In the genomic region with DNA sequence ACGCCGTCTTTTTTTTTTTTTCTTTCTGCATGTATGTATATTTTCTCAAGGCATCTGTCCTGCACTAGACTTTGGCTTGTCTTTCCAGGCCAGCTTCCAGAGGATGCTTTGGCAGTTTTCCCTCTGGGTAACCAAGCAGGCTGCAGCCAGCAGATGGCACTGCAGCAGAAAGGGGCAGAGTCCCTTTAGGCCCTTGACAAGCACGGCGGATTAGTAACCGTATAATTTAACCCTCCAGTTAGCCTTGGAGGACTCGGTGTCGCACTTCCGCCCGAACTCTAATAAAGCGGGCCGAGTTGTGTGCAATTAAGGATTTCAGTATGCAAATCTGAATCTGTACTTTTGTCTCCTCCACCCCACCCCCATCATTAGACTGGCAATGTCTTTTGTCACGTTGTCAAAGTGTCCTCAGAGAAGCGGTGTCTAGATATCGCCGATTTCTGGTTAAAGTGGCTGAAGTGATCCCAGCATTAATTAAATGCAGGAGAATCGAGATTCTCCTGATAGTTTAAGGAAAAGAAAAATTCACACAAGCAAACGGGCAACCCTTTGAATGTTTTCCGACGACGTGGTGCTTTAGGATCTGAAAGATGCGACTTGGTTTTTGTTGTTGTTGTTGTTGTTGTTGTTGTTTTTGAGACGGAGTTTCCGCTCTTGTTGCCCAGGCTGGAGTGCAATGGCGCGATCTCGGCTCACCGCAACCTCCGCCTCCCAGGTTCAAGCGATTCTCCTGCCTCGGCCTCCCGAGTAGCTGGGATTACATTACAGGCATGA, we compare ENCODE assay signal across 1 cellular context.
TF ChIP-seq lines count a peak whose summit lies in the region.

No MANE protein-coding gene starts in this region.

TF ChIP-seq in HCT116, 20 proteins besides CTCF, POLR2A, EP300 and RAD21:
- TF ChIP-seq YY1 (IDR thresholded peaks at IDR 0.05; ENCODE audit: extremely low read depth, insufficient replicate concordance, low read depth, low read length) (no peak), REST (IDR thresholded peaks at IDR 0.05; ENCODE audit: low read depth) (no peak), SRF (IDR thresholded peaks at IDR 0.05; ENCODE audit: low read depth) (no peak), ELF1 (IDR thresholded peaks at IDR 0.05; ENCODE audit: borderline replicate concordance, low read depth) (no peak), EZH2 (IDR thresholded peaks at IDR 0.05) (no peak), CBX3 (IDR thresholded peaks at IDR 0.05; ENCODE audit: low read depth) (no peak), ZFX (IDR thresholded peaks at IDR 0.05) (no peak), ZNF274 (IDR thresholded peaks at IDR 0.05; ENCODE audit: low read depth, low read length) (no peak), MAX (IDR thresholded peaks at IDR 0.05) (no peak), ATF3 (IDR thresholded peaks at IDR 0.05) (no peak), POLR2AphosphoS5 (IDR thresholded peaks at IDR 0.05; ENCODE audit: low read depth, low read length) (no peak), JUND (IDR thresholded peaks at IDR 0.05) (no peak), CEBPB (IDR thresholded peaks at IDR 0.05; ENCODE audit: low read depth) (no peak), EZH2phosphoT487 (IDR thresholded peaks at IDR 0.05; ENCODE audit: borderline replicate concordance) (no peak), EGR1 (IDR thresholded peaks at IDR 0.05; ENCODE audit: low read depth) (no peak), TCF7L2 (IDR thresholded peaks at IDR 0.05; ENCODE audit: borderline replicate concordance, extremely low read depth, insufficient read depth, insufficient read length) (no peak), SIN3A (IDR thresholded peaks at IDR 0.05; ENCODE audit: low read depth) (no peak)
- TF ChIP-seq, protein P1, sequence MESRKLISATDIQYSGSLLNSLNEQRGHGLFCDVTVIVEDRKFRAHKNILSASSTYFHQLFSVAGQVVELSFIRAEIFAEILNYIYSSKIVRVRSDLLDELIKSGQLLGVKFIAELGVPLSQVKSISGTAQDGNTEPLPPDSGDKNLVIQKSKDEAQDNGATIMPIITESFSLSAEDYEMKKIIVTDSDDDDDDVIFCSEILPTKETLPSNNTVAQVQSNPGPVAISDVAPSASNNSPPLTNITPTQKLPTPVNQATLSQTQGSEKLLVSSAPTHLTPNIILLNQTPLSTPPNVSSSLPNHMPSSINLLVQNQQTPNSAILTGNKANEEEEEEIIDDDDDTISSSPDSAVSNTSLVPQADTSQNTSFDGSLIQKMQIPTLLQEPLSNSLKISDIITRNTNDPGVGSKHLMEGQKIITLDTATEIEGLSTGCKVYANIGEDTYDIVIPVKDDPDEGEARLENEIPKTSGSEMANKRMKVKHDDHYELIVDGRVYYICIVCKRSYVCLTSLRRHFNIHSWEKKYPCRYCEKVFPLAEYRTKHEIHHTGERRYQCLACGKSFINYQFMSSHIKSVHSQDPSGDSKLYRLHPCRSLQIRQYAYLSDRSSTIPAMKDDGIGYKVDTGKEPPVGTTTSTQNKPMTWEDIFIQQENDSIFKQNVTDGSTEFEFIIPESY (IDR thresholded peaks at IDR 0.05; ENCODE audit: extremely low read depth, insufficient replicate concordance, low read length), result no peak
